30 cellular contexts compared by ENCODE assay signal in genomic region chr1:19862944-19863343, GRCh38. TPM values are rescaled to one million over a fixed set of nuclear protein-coding genes. Genes with fewer than 3 reads are reported as not detected.
"Had no signal": no experiment of that assay in that cellular context is flagged by ENCODE, and none has a peak within 500 bp of the region (broad histone marks: within the 10 kb centered on the region; RNA-seq: fewer than 3 reads in every experiment).

No MANE protein-coding gene starts in this region.

- H3K36me3 ChIP-seq: WERI-Rb-1 had no signal

- H3K4me3 ChIP-seq: PC-9, SK-N-MC had no signal

- H3K4me3 Mint-ChIP-seq: activated CD4-positive, alpha-beta T cell treated with anti-CD3 and anti-CD28 coated beads, Interleukin-2, amount 10 ng/mL, durations not matched to agents 24 days and 14 days; activated CD8-positive, alpha-beta T cell treated with anti-CD3 and anti-CD28 coated beads, Interleukin-2, amount 10 ng/mL, durations not matched to agents 7 days and 5 days; activated naive CD8-positive, alpha-beta T cell; activated naive CD8-positive, alpha-beta T cell treated with anti-CD3 and anti-CD28 coated beads, Interleukin-2, amount 50 U/mL, for 24 hours; activated T-cell treated with anti-CD3 and anti-CD28 coated beads, Interleukin-2, amount 50 U/mL, for 24 hours; brain had no signal

- ATAC-seq: activated CD8-positive, alpha-beta T cell treated with anti-CD3 and anti-CD28 coated beads, Interleukin-2, amount 10 ng/mL, durations not matched to agents 7 days and 5 days; activated naive CD8-positive, alpha-beta T cell treated with anti-CD3 and anti-CD28 coated beads, Interleukin-2, amount 50 U/mL, for 24 hours had no signal

- H3K4me1 Mint-ChIP-seq: activated CD4-positive, alpha-beta T cell treated with anti-CD3 and anti-CD28 coated beads, Interleukin-2, amount 10 ng/mL, durations not matched to agents 24 days and 14 days; activated naive CD8-positive, alpha-beta T cell treated with anti-CD3 and anti-CD28 coated beads, Interleukin-2, amount 50 U/mL, for 24 hours had no signal

- H3K36me3 Mint-ChIP-seq: activated naive CD8-positive, alpha-beta T cell; brain had no signal

- H3K27ac Mint-ChIP-seq: activated CD4-positive, alpha-beta T cell treated with anti-CD3 and anti-CD28 coated beads, Interleukin-2, amount 10 ng/mL, durations not matched to agents 24 days and 14 days; activated CD8-positive, alpha-beta T cell treated with anti-CD3 and anti-CD28 coated beads, Interleukin-2, amount 10 ng/mL, durations not matched to agents 7 days and 5 days; activated naive CD8-positive, alpha-beta T cell; activated naive CD8-positive, alpha-beta T cell treated with anti-CD3 and anti-CD28 coated beads, Interleukin-2, amount 50 U/mL, for 24 hours; activated T-cell treated with anti-CD3 and anti-CD28 coated beads, Interleukin-2, amount 50 U/mL, for 24 hours; activated T-helper 2 cell treated with anti-CD3 and anti-CD28 coated beads, Interferon-gamma antibody, Interleukin-2, Interleukin-4, amounts not matched to agents 10 μg/mL and 5 μg/mL and 100 μg/mL, durations not matched to agents 14 hours and 24 hours and 36 hours had no signal

- H3K9me3 Mint-ChIP-seq: activated naive CD8-positive, alpha-beta T cell treated with anti-CD3 and anti-CD28 coated beads, Interleukin-2, amount 50 U/mL, for 24 hours had no signal

- H3K27ac ChIP-seq: PC-9, SK-N-MC, WERI-Rb-1 had no signal

- DNase-seq: activated CD4-positive, alpha-beta T cell treated with anti-CD3 and anti-CD28 coated beads, Interleukin-2, amount 10 ng/mL, durations not matched to agents 24 days and 14 days; activated CD4-positive, alpha-beta T cell treated with anti-CD3 and anti-CD28 coated beads, Interleukin-2, amount 50 U/mL, for 4 hours; activated CD8-positive, alpha-beta T cell treated with anti-CD3 and anti-CD28 coated beads, Interleukin-2, amount 10 ng/mL, durations not matched to agents 7 days and 5 days; activated gamma-delta T cell; activated naive CD4-positive, alpha-beta T cell treated with Interleukin-2 at 50 U/mL for 16 hours; activated naive CD8-positive, alpha-beta T cell treated with anti-CD3 and anti-CD28 coated beads, Interleukin-2, amount 50 U/mL, for 24 hours; activated T-cell treated with anti-CD3 and anti-CD28 coated beads, Interleukin-2, amount 50 U/mL, for 24 hours; anterior cingulate cortex; central memory CD4-positive, alpha-beta T cell; NCI-H1048; NCI-H1105 treated with DMSO at 0.1 percent for 48 hours; NCI-H1436; NCI-H1694; NCI-H1930; NCI-H2081 treated with DMSO at 0.1 percent for 48 hours; NCI-H345; NCI-H524 treated with DMSO at 0.1 percent for 48 hours; PC-9; Right ventricle myocardium superior; T1000; WERI-Rb-1 had no signal

RNA-seq across cellular contexts. Expression of gene RNF186, which starts 47.9 kb away (rescaled TPM):
- total RNA-seq: activated CD4-positive, alpha-beta T cell treated with anti-CD3 and anti-CD28 coated beads, Interleukin-2, amount 10 ng/mL, durations not matched to agents 24 days and 14 days; activated CD8-positive, alpha-beta T cell treated with anti-CD3 and anti-CD28 coated beads, Interleukin-2, amount 10 ng/mL, durations not matched to agents 7 days and 5 days; activated T-helper 2 cell treated with anti-CD3 and anti-CD28 coated beads, Interferon-gamma antibody, Interleukin-2, Interleukin-4, amounts not matched to agents 10 μg/mL and 5 μg/mL and 100 μg/mL, durations not matched to agents 14 hours and 24 hours and 36 hours; chondrocyte; M059J; NCI-H460; PC-9; Right ventricle myocardium superior; T-helper 1 cell treated with Interleukin-12 subunit alpha and Interleukin-12 subunit beta and Interleukin-4 antibody, amounts not matched to agents 30 ng/mL and 1 ng/mL, for 36 hours; T-helper 2 cell treated with Interferon-gamma antibody and Interleukin-4, amounts not matched to agents 100 ng/mL and 5 ng/mL, for 36 hours had no signal
